Comparison of ENCODE assay signal across 10 cellular contexts in the genomic region with DNA sequence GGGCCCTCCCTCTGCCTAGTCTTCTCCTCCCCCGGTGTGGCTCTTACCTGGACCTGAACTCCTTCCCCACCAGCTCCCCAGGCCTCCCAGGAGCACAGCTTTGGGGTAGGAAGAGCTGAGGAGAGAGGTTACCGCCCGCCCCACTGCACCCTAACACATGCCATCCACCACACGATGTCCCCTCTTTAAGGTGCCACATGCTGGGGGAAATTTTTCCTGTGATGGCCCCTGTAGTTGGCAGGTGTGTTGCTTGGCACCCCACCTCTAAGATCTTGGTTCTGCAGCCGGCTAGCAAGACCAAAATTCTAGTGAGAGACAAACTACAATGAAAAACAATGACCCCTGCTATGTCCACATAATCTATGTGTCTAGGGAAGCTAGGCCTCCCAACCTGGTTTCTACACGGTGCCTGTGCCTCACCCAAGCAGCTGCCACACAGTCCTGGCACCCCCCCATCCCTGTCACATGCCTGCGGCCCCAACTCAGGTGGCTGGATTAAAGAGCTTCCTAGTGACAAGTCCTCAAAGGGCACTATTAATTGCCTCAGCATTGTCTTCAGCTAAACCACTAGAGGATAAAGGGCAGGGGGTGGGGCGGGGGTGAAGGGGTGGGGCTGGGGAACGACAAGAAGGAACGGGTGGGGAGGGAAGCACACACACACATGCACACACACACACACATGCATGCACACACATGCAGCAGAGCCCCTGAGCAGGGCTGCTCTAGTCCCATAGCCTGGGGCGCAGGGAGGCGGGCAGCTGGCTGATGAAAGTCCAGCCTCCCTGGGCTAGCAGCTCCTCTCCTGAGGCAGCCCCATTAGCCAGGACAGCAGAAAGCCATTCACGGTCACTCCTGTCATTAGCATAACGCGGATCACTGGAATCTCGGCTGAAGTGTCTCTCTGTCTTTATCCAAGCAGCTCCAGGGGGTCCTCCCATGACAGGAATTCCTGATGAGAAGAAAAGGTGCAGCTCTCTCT.
DNase-seq lines count a peak whose midpoint lies in the region; ATAC-seq and TF ChIP-seq lines count a peak whose summit lies in the region.
"Had no signal": no experiment of that assay in that cellular context is flagged by ENCODE, and none has a peak within 500 bp of the region (broad histone marks: within the 10 kb centered on the region; RNA-seq: fewer than 3 reads in every experiment).

No MANE protein-coding gene starts in this region.

- no peaks in the 10 kb centered on the region for H3K36me3 Mint-ChIP-seq in T-helper 2 cell treated with Interferon-gamma antibody and Interleukin-4, amounts not matched to agents 5 μg/mL and 100 μg/mL, for 36 hours (ENCODE audit: low read depth)
- H3K36me3 Mint-ChIP-seq: activated naive CD4-positive, alpha-beta T cell treated with anti-CD3 and anti-CD28 coated beads, Interleukin-2, amount 50 U/mL, for 24 hours had no signal

- no peaks in the 10 kb centered on the region for H4K20me1 ChIP-seq in DND-41 (ENCODE audit: insufficient read depth, low read length)

- H3K27me3 Mint-ChIP-seq in T-helper 2 cell treated with Interferon-gamma antibody and Interleukin-4, amounts not matched to agents 5 μg/mL and 100 μg/mL, for 36 hours (ENCODE audit: low read depth) = no peaks in the 10 kb centered on the region
- H3K27me3 Mint-ChIP-seq: activated naive CD4-positive, alpha-beta T cell treated with anti-CD3 and anti-CD28 coated beads, Interleukin-2, amount 50 U/mL, for 24 hours had no signal

- no peak overlapping the region for H3K4me3 Mint-ChIP-seq in T-helper 2 cell treated with Interferon-gamma antibody and Interleukin-4, amounts not matched to agents 5 μg/mL and 100 μg/mL, for 36 hours

- H2AFZ ChIP-seq in DND-41 (ENCODE audit: low read depth, low read length) = peak overlapping the region; percentile 91

- H3K4me2 ChIP-seq in DND-41 (ENCODE audit: insufficient read depth, low read length) = peak overlapping the region; percentile 73

- H3K9ac ChIP-seq in DND-41 (ENCODE audit: low read depth, low read length) (no peak overlapping the region), HUES48 (ENCODE audit: low read depth, low read length) (no peak overlapping the region), mucosa of stomach (ENCODE audit: low read length) (peak overlapping the region; percentile 39)
- H3K9ac ChIP-seq: parathyroid adenoma had no signal

- H3K27ac ChIP-seq in DND-41 (ENCODE audit: low read length) (no peak overlapping the region), HUES48 (ENCODE audit: low read depth, low read length) (peak overlapping the region; percentile 20)
- H3K27ac ChIP-seq: parathyroid adenoma had no signal

- ATAC-seq in DND-41 (ENCODE audit: insufficient read depth, low read depth) = no peak
- ATAC-seq in HG02970 (IDR thresholded peaks at IDR 0.05; ENCODE audit: low FRiP score, unreplicated experiment) = no peak
- no peak for ATAC-seq in HG03280 (IDR thresholded peaks at IDR 0.05; ENCODE audit: unreplicated experiment)
- ATAC-seq in HG02870 (IDR thresholded peaks at IDR 0.05; ENCODE audit: unreplicated experiment) = no peak

- H3K27ac Mint-ChIP-seq in T-helper 2 cell treated with Interferon-gamma antibody and Interleukin-4, amounts not matched to agents 5 μg/mL and 100 μg/mL, for 36 hours = no peak overlapping the region

- no peaks in the 10 kb centered on the region for H3K9me3 ChIP-seq in DND-41 (ENCODE audit: insufficient read depth, low read length, severe bottlenecking)
- H3K9me3 ChIP-seq in HUES48 (ENCODE audit: control insufficient read depth, insufficient read depth, low read length) = no peaks in the 10 kb centered on the region
- no peaks in the 10 kb centered on the region for H3K9me3 ChIP-seq in mucosa of stomach (ENCODE audit: control insufficient read depth, low read length)

- H3K79me2 ChIP-seq in DND-41 (ENCODE audit: insufficient read depth, low read length) = no peaks in the 10 kb centered on the region
- H3K79me2 ChIP-seq: parathyroid adenoma had no signal

- H3K4me1 Mint-ChIP-seq in T-helper 2 cell treated with Interferon-gamma antibody and Interleukin-4, amounts not matched to agents 5 μg/mL and 100 μg/mL, for 36 hours (ENCODE audit: low read depth) = peaks cover 19% of the 10 kb centered on the region

- no peak for DNase-seq in DND-41
- peak; percentile 78 for DNase-seq in SW480 (ENCODE audit: low spot score)
- DNase-seq in T-helper 2 cell treated with Interferon-gamma antibody and Interleukin-4, amounts not matched to agents 5 μg/mL and 100 μg/mL, for 36 hours (ENCODE audit: low spot score) = no peak

- no peaks in the 10 kb centered on the region for H3K9me3 Mint-ChIP-seq in T-helper 2 cell treated with Interferon-gamma antibody and Interleukin-4, amounts not matched to agents 5 μg/mL and 100 μg/mL, for 36 hours
- H3K9me3 Mint-ChIP-seq: activated naive CD4-positive, alpha-beta T cell treated with anti-CD3 and anti-CD28 coated beads, Interleukin-2, amount 50 U/mL, for 24 hours had no signal

- H3K36me3 ChIP-seq in DND-41 (ENCODE audit: insufficient read depth, low read length) = no peaks in the 10 kb centered on the region
- no peaks in the 10 kb centered on the region for H3K36me3 ChIP-seq in HUES48 (ENCODE audit: control insufficient read depth, insufficient read depth, low read length)
- H3K36me3 ChIP-seq in mucosa of stomach (ENCODE audit: control insufficient read depth, insufficient read depth, low read length) = no peaks in the 10 kb centered on the region

- no peak for TF ChIP-seq CTCF in DND-41 (IDR thresholded peaks at IDR 0.05; ENCODE audit: borderline replicate concordance, extremely low read depth, low read length, poor library complexity, severe bottlenecking)

- H3K4me1 ChIP-seq in DND-41 (ENCODE audit: insufficient read depth, low read length) (peaks cover 12% of the 10 kb centered on the region), HUES48 (ENCODE audit: control insufficient read depth, insufficient read depth, low read length) (peaks cover 17% of the 10 kb centered on the region), mucosa of stomach (ENCODE audit: control insufficient read depth, insufficient read depth, low read length) (peaks cover 10% of the 10 kb centered on the region)
- H3K4me1 ChIP-seq: parathyroid adenoma had no signal

- no peaks in the 10 kb centered on the region for H3K27me3 ChIP-seq in DND-41 (ENCODE audit: insufficient read depth, low read length, poor library complexity)
- peaks cover 3% of the 10 kb centered on the region for H3K27me3 ChIP-seq in HUES48 (ENCODE audit: control insufficient read depth, insufficient read depth, low read length)
- peaks cover 2% of the 10 kb centered on the region for H3K27me3 ChIP-seq in mucosa of stomach (ENCODE audit: control insufficient read depth, insufficient read depth, low read length)

- H3K4me3 ChIP-seq in DND-41 (ENCODE audit: low read depth in 1 of 2, low read length in 2 of 2) (peak overlapping the region in 1 of 2 experiments; percentile 62; a peak in 1 of 4 replicates), HUES48 (ENCODE audit: low read depth, low read length) (no peak overlapping the region), mucosa of stomach (ENCODE audit: low read length) (no peak overlapping the region)
